In genomic region chr15:82666606-82667005, GRCh38 we compare ENCODE assay signal across 26 cellular contexts. TPM values are rescaled to one million over a fixed set of nuclear protein-coding genes. Genes with fewer than 3 reads are reported as not detected.
DNase-seq lines count a peak whose midpoint lies in the region; ATAC-seq and TF ChIP-seq lines count a peak whose summit lies in the region.
"Had no signal": no experiment of that assay in that cellular context is flagged by ENCODE, and none has a peak within 500 bp of the region (broad histone marks: within the 10 kb centered on the region; RNA-seq: fewer than 3 reads in every experiment).

No MANE protein-coding gene starts in this region.

- no peak overlapping the region for H3K4me3 ChIP-seq in parathyroid adenoma (ENCODE audit: low read depth, low read length)
- no peak overlapping the region for H3K4me3 ChIP-seq in upper lobe of right lung
- H3K4me3 ChIP-seq: A549; BLaER1 treated with 17β-estradiol and CSF1 and Interleukin-3, amounts not matched to agents 10 nM and 100 nM; GM12878 had no signal

- no peak for ATAC-seq in upper lobe of right lung
- ATAC-seq: A549; CD8-positive, alpha-beta T cell; GM12878 had no signal

- no peak for DNase-seq in activated naive CD4-positive, alpha-beta T cell treated with anti-CD3 and anti-CD28 coated beads, Interleukin-2, amount 10 ng/mL, durations not matched to agents 7 days and 5 days
- DNase-seq in activated naive CD4-positive, alpha-beta T cell treated with anti-CD3 and anti-CD28 coated beads, Interleukin-2, amount 50 U/mL, for 16 hours, result no peak
- DNase-seq in mesenteric fat pad (ENCODE audit: low spot score) (peak; percentile 77), upper lobe of right lung (peak; percentile 46), D341Med (ENCODE audit: low spot score) (no peak), NCI-H146 (lab: John Stamatoyannopoulos, UW) (no peak), hippocampal formation (lab: John Stamatoyannopoulos, UW) (no peak)
- DNase-seq: AML-193; Caco-2; Calu3; CD4-positive, alpha-beta T cell; CD8-positive, alpha-beta T cell; DMS 273 treated with DMSO at 0.1 percent for 48 hours; DMS153; DMS53; DMS79; DND-41; EL; GDM1 had no signal

- H3K27ac ChIP-seq in parathyroid adenoma (peak overlapping the region; percentile 98), upper lobe of right lung (no peak overlapping the region)
- H3K27ac ChIP-seq: 22Rv1; A549; BLaER1 treated with 17β-estradiol and CSF1 and Interleukin-3, amounts not matched to agents 10 nM and 100 nM; C4-2B had no signal

- H3K4me2 ChIP-seq in parathyroid adenoma (ENCODE audit: low read length), result no peak overlapping the region
- H3K4me2 ChIP-seq: A549; BLaER1 treated with 17β-estradiol and CSF1 and Interleukin-3, amounts not matched to agents 10 nM and 100 nM had no signal

- no peak overlapping the region for H3K9ac ChIP-seq in parathyroid adenoma
- H3K9ac ChIP-seq: BLaER1 treated with 17β-estradiol and CSF1 and Interleukin-3, amounts not matched to agents 10 nM and 100 nM had no signal

- H3K4me1 Mint-ChIP-seq in activated naive CD4-positive, alpha-beta T cell treated with anti-CD3 and anti-CD28 coated beads, Interleukin-2, amount 10 ng/mL, durations not matched to agents 7 days and 5 days, result no peaks in the 10 kb centered on the region
- H3K4me1 Mint-ChIP-seq: B cell had no signal

- H3K36me3 Mint-ChIP-seq in activated naive CD4-positive, alpha-beta T cell treated with anti-CD3 and anti-CD28 coated beads, Interleukin-2, amount 10 ng/mL, durations not matched to agents 7 days and 5 days, result no peaks in the 10 kb centered on the region
- H3K36me3 Mint-ChIP-seq: CD8-positive, alpha-beta T cell had no signal

- H3K27me3 Mint-ChIP-seq in activated naive CD4-positive, alpha-beta T cell treated with anti-CD3 and anti-CD28 coated beads, Interleukin-2, amount 10 ng/mL, durations not matched to agents 7 days and 5 days, result no peaks in the 10 kb centered on the region

- no peaks in the 10 kb centered on the region for H3K79me2 ChIP-seq in parathyroid adenoma

- H3K4me1 ChIP-seq in parathyroid adenoma (peaks cover 44% of the 10 kb centered on the region), upper lobe of right lung (no peaks in the 10 kb centered on the region)
- H3K4me1 ChIP-seq: A549; BLaER1 treated with 17β-estradiol and CSF1 and Interleukin-3, amounts not matched to agents 10 nM and 100 nM; Caco-2 had no signal

- CTCF ChIA-PET in activated naive CD4-positive, alpha-beta T cell treated with anti-CD3 and anti-CD28 coated beads, Interleukin-2, amount 10 ng/mL, durations not matched to agents 7 days and 5 days (lab: Charles Lee), result no interaction called here

- H3K9me3 ChIP-seq in parathyroid adenoma (ENCODE audit: control insufficient read depth, low read length) (no peaks in the 10 kb centered on the region), upper lobe of right lung (no peaks in the 10 kb centered on the region)
- H3K9me3 ChIP-seq: A549; BLaER1 treated with 17β-estradiol and CSF1 and Interleukin-3, amounts not matched to agents 10 nM and 100 nM; Caco-2 had no signal

- no peak for TF ChIP-seq CTCF in parathyroid adenoma (IDR thresholded peaks at IDR 0.05)
- no peak for TF ChIP-seq CTCF in upper lobe of right lung (IDR thresholded peaks at IDR 0.05)

- intact Hi-C loops in upper lobe of right lung (cut with DNase I), result no loop called here

- no peak overlapping the region for H2AFZ ChIP-seq in parathyroid adenoma

- H3K36me3 ChIP-seq in parathyroid adenoma (ENCODE audit: control insufficient read depth, insufficient read depth, low read length), result no peaks in the 10 kb centered on the region
- H3K36me3 ChIP-seq in upper lobe of right lung, result no peaks in the 10 kb centered on the region
- H3K36me3 ChIP-seq: BLaER1 treated with 17β-estradiol and CSF1 and Interleukin-3, amounts not matched to agents 10 nM and 100 nM had no signal

- H3K27me3 ChIP-seq in parathyroid adenoma (ENCODE audit: control insufficient read depth, insufficient read depth, low read length) (no peaks in the 10 kb centered on the region), upper lobe of right lung (no peaks in the 10 kb centered on the region)
- H3K27me3 ChIP-seq: BLaER1 treated with 17β-estradiol and CSF1 and Interleukin-3, amounts not matched to agents 10 nM and 100 nM had no signal

- H3K9me3 Mint-ChIP-seq in activated naive CD4-positive, alpha-beta T cell treated with anti-CD3 and anti-CD28 coated beads, Interleukin-2, amount 10 ng/mL, durations not matched to agents 7 days and 5 days, result no peaks in the 10 kb centered on the region
- H3K9me3 Mint-ChIP-seq: CD4-positive, alpha-beta T cell; CD8-positive, alpha-beta T cell had no signal

- no peak overlapping the region for H3K4me3 Mint-ChIP-seq in activated naive CD4-positive, alpha-beta T cell treated with anti-CD3 and anti-CD28 coated beads, Interleukin-2, amount 10 ng/mL, durations not matched to agents 7 days and 5 days
- H3K4me3 Mint-ChIP-seq: B cell; CD4-positive, alpha-beta T cell; CD8-positive, alpha-beta T cell had no signal

- H3K27ac Mint-ChIP-seq in activated naive CD4-positive, alpha-beta T cell treated with anti-CD3 and anti-CD28 coated beads, Interleukin-2, amount 10 ng/mL, durations not matched to agents 7 days and 5 days, result peak overlapping the region; percentile 45
- H3K27ac Mint-ChIP-seq: B cell; CD4-positive, alpha-beta T cell; CD8-positive, alpha-beta T cell had no signal

RNA-seq across cellular contexts. Expression of gene CPEB1, which starts 19.4 kb away (rescaled TPM):
- 2.5 TPM for total RNA-seq in mesenteric fat pad
- 2.5 TPM for total RNA-seq in upper lobe of right lung

RNA-seq across cellular contexts. Expression of gene AP3B2, which starts 43.1 kb away (rescaled TPM):
- total RNA-seq in mesenteric fat pad (0.84 TPM), upper lobe of right lung (3.8 TPM)
- total RNA-seq: GM12878 had no signal

Comparison
In these comparisons a context has a peak if more than half of its experiments do, and no peak if none do; other contexts are left out.
1. DNase-seq: peak in mesenteric fat pad (single experiment) and upper lobe of right lung (single experiment); none in activated naive CD4-positive, alpha-beta T cell treated with anti-CD3 and anti-CD28 coated beads, Interleukin-2, amount 10 ng/mL, durations not matched to agents 7 days and 5 days (single experiment), activated naive CD4-positive, alpha-beta T cell treated with anti-CD3 and anti-CD28 coated beads, Interleukin-2, amount 50 U/mL, for 16 hours (single experiment), D341Med (single experiment), NCI-H146 (single experiment) and hippocampal formation (0 of 2).